Comparison of ENCODE assay signal across 18 cellular contexts in the genomic region with DNA sequence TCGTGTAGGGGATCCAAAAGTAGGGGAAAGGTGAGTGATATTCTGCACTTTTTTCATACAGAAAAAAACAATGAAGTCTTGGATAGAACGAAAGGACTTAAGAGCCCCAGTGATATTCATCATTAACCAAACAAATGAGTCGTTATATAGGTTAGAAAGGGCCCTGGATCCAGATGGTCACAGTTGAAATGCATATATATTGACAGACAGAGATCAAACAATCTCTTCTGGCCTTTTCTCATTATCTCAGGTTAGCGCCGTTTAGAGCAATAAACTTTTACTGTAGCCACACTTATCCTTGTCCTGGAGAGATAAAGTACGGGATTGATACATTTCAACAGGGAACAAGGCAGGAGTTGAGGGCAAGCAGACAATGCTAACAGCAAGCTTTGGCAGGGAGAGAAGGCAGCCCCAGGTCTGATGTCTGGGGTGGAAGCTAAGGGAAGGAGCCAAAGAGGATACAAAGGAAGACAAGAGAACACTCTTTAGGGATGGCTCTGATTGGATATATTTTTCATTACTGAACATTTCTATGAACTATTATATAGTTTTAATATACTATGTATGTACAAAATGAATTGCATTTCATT.
"Had no signal": no experiment of that assay in that cellular context is flagged by ENCODE, and none has a peak within 500 bp of the region (broad histone marks: within the 10 kb centered on the region; RNA-seq: fewer than 3 reads in every experiment).

No MANE protein-coding gene starts in this region.

- H3K4me2 ChIP-seq: smooth muscle cell had no signal

- H3K4me1 ChIP-seq: ascending aorta, gastrocnemius medialis, heart right ventricle had no signal

- H3K36me3 ChIP-seq: neutrophil had no signal

- H3K27me3 ChIP-seq: ascending aorta, gastrocnemius medialis had no signal

- DNase-seq: activated CD4-positive, alpha-beta T cell treated with anti-CD3 and anti-CD28 coated beads for 36 hours; activated CD8-positive, alpha-beta memory T cell treated with anti-CD3 and anti-CD28 coated beads, Interleukin-2, amount 50 U/mL, for 48 hours; activated CD8-positive, alpha-beta T cell treated with anti-CD3 and anti-CD28 coated beads, Interleukin-2, amount 10 ng/mL, durations not matched to agents 7 days and 5 days; activated naive CD4-positive, alpha-beta T cell treated with Interleukin-2 at 50 U/mL for 16 hours; activated naive CD8-positive, alpha-beta T cell treated with anti-CD3 and anti-CD28 coated beads, Interleukin-2, amount 50 U/mL, for 24 hours; effector memory CD4-positive, alpha-beta T cell; gastrocnemius medialis; heart right ventricle; islet precursor cell; posterior cingulate gyrus; right cardiac atrium; T-cell; T1000; trophoblast cell had no signal

- H3K4me3 ChIP-seq: ascending aorta, gastrocnemius medialis, heart right ventricle, smooth muscle cell had no signal

- H3K9me3 ChIP-seq: ascending aorta, gastrocnemius medialis, heart right ventricle, neutrophil had no signal

- H3K27ac ChIP-seq: ascending aorta, gastrocnemius medialis, heart right ventricle, neutrophil had no signal

- ATAC-seq: activated CD4-positive, alpha-beta T cell treated with anti-CD3 and anti-CD28 coated beads for 36 hours; activated CD8-positive, alpha-beta T cell treated with anti-CD3 and anti-CD28 coated beads, Interleukin-2, amount 10 ng/mL, durations not matched to agents 7 days and 5 days; activated naive CD8-positive, alpha-beta T cell treated with anti-CD3 and anti-CD28 coated beads, Interleukin-2, amount 50 U/mL, for 24 hours; gastrocnemius medialis; stimulated activated effector memory CD8-positive, alpha-beta T cell treated with anti-CD3 and anti-CD28 coated beads, Interleukin-12 subunit alpha, Interleukin-12 subunit beta, amount 100 ng/mL, for 72 hours; T-cell had no signal
